ENCODE assay signal across 13 cellular contexts in genomic region chr11:62721994-62722393, GRCh38. TPM values are rescaled to one million over a fixed set of nuclear protein-coding genes. Genes with fewer than 3 reads are reported as not detected.
DNase-seq lines count a peak whose midpoint lies in the region; ATAC-seq lines count a peak whose summit lies in the region.
"Had no signal": no experiment of that assay in that cellular context is flagged by ENCODE, and none has a peak within 500 bp of the region (broad histone marks: within the 10 kb centered on the region; RNA-seq: fewer than 3 reads in every experiment).

No MANE protein-coding gene starts in this region.

- no peak for DNase-seq in activated naive CD4-positive, alpha-beta T cell treated with anti-CD3 and anti-CD28 coated beads, Interleukin-2, amount 50 U/mL, for 72 hours (ENCODE audit: low spot score in 2 of 2)
- no peak for DNase-seq in activated naive CD4-positive, alpha-beta T cell treated with anti-CD3 and anti-CD28 coated beads for 36 hours
- DNase-seq in RPMI7951 (ENCODE audit: low read depth) = peak; percentile 21
- DNase-seq in fibroblast of gingiva (ENCODE audit: low read depth) = peak; percentile 21
- no peak for DNase-seq in stimulated activated effector memory CD8-positive, alpha-beta T cell treated with anti-CD3 and anti-CD28 coated beads, Interleukin-12 subunit alpha, Interleukin-12 subunit beta, amount 100 ng/mL, for 72 hours (ENCODE audit: low spot score in 2 of 2)
- no peak for DNase-seq in NCI-H1105 (lab: John Stamatoyannopoulos, UW)
- DNase-seq in NCI-H1694 treated with DMSO at 0.1 percent for 48 hours (lab: John Stamatoyannopoulos, UW) = no peak
- DNase-seq in NCI-H1105 treated with DMSO at 0.1 percent for 48 hours (lab: John Stamatoyannopoulos, UW) = no peak
- DNase-seq: activated CD8-positive, alpha-beta memory T cell treated with anti-CD3 and anti-CD28 coated beads for 24 hours; NCI-H2081; occipital lobe; Right ventricle myocardium superior had no signal

- CTCF ChIA-PET in activated naive CD4-positive, alpha-beta T cell treated with anti-CD3 and anti-CD28 coated beads for 36 hours (lab: Charles Lee) = no interaction called here

- H3K27me3 Mint-ChIP-seq in activated naive CD4-positive, alpha-beta T cell treated with anti-CD3 and anti-CD28 coated beads for 36 hours (ENCODE audit: low read depth) = no peaks in the 10 kb centered on the region
- H3K27me3 Mint-ChIP-seq: B cell had no signal

- no peaks in the 10 kb centered on the region for H3K9me3 Mint-ChIP-seq in activated naive CD4-positive, alpha-beta T cell treated with anti-CD3 and anti-CD28 coated beads, Interleukin-2, amount 50 U/mL, for 72 hours
- no peaks in the 10 kb centered on the region for H3K9me3 Mint-ChIP-seq in activated naive CD4-positive, alpha-beta T cell treated with anti-CD3 and anti-CD28 coated beads for 36 hours
- no peaks in the 10 kb centered on the region for H3K9me3 Mint-ChIP-seq in stimulated activated effector memory CD8-positive, alpha-beta T cell treated with anti-CD3 and anti-CD28 coated beads, Interleukin-12 subunit alpha, Interleukin-12 subunit beta, amount 100 ng/mL, for 72 hours

- peaks cover 49% of the 10 kb centered on the region for H3K4me1 Mint-ChIP-seq in activated naive CD4-positive, alpha-beta T cell treated with anti-CD3 and anti-CD28 coated beads for 36 hours (ENCODE audit: low read depth)
- H3K4me1 Mint-ChIP-seq in stimulated activated effector memory CD8-positive, alpha-beta T cell treated with anti-CD3 and anti-CD28 coated beads, Interleukin-12 subunit alpha, Interleukin-12 subunit beta, amount 100 ng/mL, for 72 hours = peaks cover 45% of the 10 kb centered on the region

- peak overlapping the region; percentile 35 to 74 for H3K27ac Mint-ChIP-seq in activated naive CD4-positive, alpha-beta T cell treated with anti-CD3 and anti-CD28 coated beads, Interleukin-2, amount 50 U/mL, for 72 hours
- no peak overlapping the region for H3K27ac Mint-ChIP-seq in activated naive CD4-positive, alpha-beta T cell treated with anti-CD3 and anti-CD28 coated beads for 36 hours
- peak overlapping the region; percentile 29 for H3K27ac Mint-ChIP-seq in stimulated activated effector memory CD8-positive, alpha-beta T cell treated with anti-CD3 and anti-CD28 coated beads, Interleukin-12 subunit alpha, Interleukin-12 subunit beta, amount 100 ng/mL, for 72 hours
- H3K27ac Mint-ChIP-seq: B cell had no signal

- ATAC-seq in activated naive CD4-positive, alpha-beta T cell treated with anti-CD3 and anti-CD28 coated beads, Interleukin-2, amount 50 U/mL, for 72 hours = no peak
- ATAC-seq in stimulated activated effector memory CD8-positive, alpha-beta T cell treated with anti-CD3 and anti-CD28 coated beads, Interleukin-12 subunit alpha, Interleukin-12 subunit beta, amount 100 ng/mL, for 72 hours = no peak

- H3K36me3 Mint-ChIP-seq in activated naive CD4-positive, alpha-beta T cell treated with anti-CD3 and anti-CD28 coated beads, Interleukin-2, amount 50 U/mL, for 72 hours = peaks cover 68 to 85% of the 10 kb centered on the region in 2 donors
- H3K36me3 Mint-ChIP-seq in activated naive CD4-positive, alpha-beta T cell treated with anti-CD3 and anti-CD28 coated beads for 36 hours (ENCODE audit: low read depth) = peaks cover 78% of the 10 kb centered on the region
- peaks cover 100% of the 10 kb centered on the region for H3K36me3 Mint-ChIP-seq in stimulated activated effector memory CD8-positive, alpha-beta T cell treated with anti-CD3 and anti-CD28 coated beads, Interleukin-12 subunit alpha, Interleukin-12 subunit beta, amount 100 ng/mL, for 72 hours

- H3K4me3 Mint-ChIP-seq in activated naive CD4-positive, alpha-beta T cell treated with anti-CD3 and anti-CD28 coated beads for 36 hours = no peak overlapping the region
- no peak overlapping the region for H3K4me3 Mint-ChIP-seq in stimulated activated effector memory CD8-positive, alpha-beta T cell treated with anti-CD3 and anti-CD28 coated beads, Interleukin-12 subunit alpha, Interleukin-12 subunit beta, amount 100 ng/mL, for 72 hours
- H3K4me3 Mint-ChIP-seq: B cell had no signal

- intact Hi-C loops in activated naive CD4-positive, alpha-beta T cell treated with anti-CD3 and anti-CD28 coated beads for 36 hours (cut with micrococcal nuclease) = no loop called here

RNA-seq across cellular contexts. Expression of gene HNRNPUL2, which starts 5.3 kb away (rescaled TPM):
- 10 to 100 TPM; 54.4 to 63.2 TPM for total RNA-seq in activated naive CD4-positive, alpha-beta T cell treated with anti-CD3 and anti-CD28 coated beads, Interleukin-2, amount 50 U/mL, for 72 hours
- 10 to 100 TPM; 58.6 to 61.5 TPM for total RNA-seq in activated naive CD4-positive, alpha-beta T cell treated with anti-CD3 and anti-CD28 coated beads for 36 hours
- total RNA-seq in RPMI7951 (2014; rRNA removed; shearing (Covaris generic)) = 10.2 and 11.8 TPM in 2 replicates

RNA-seq across cellular contexts. Expression of gene TTC9C, which starts 6.3 kb away (rescaled TPM):
- total RNA-seq in activated naive CD4-positive, alpha-beta T cell treated with anti-CD3 and anti-CD28 coated beads, Interleukin-2, amount 50 U/mL, for 72 hours = 10 to 100 TPM; 55.6 to 68.9 TPM
- 10 to 100 TPM; 46.6 to 49.5 TPM for total RNA-seq in activated naive CD4-positive, alpha-beta T cell treated with anti-CD3 and anti-CD28 coated beads for 36 hours
- 56.6 and 68.4 TPM in 2 replicates for total RNA-seq in RPMI7951 (2014; rRNA removed; shearing (Covaris generic))

RNA-seq across cellular contexts. Expression of gene GNG3, which starts 14.5 kb away (rescaled TPM):
- total RNA-seq in activated naive CD4-positive, alpha-beta T cell treated with anti-CD3 and anti-CD28 coated beads, Interleukin-2, amount 50 U/mL, for 72 hours = not detected
- not detected for total RNA-seq in activated naive CD4-positive, alpha-beta T cell treated with anti-CD3 and anti-CD28 coated beads for 36 hours
- total RNA-seq in RPMI7951 (2014; rRNA removed; shearing (Covaris generic)) = not detected in 2 replicates
- total RNA-seq: Right ventricle myocardium superior had no signal

RNA-seq across cellular contexts. Expression of gene BSCL2, which starts 14.8 kb away (rescaled TPM):
- 10 to 100 TPM; 28.8 to 42.6 TPM for total RNA-seq in activated naive CD4-positive, alpha-beta T cell treated with anti-CD3 and anti-CD28 coated beads, Interleukin-2, amount 50 U/mL, for 72 hours
- 10 to 100 TPM; 13.8 to 17.3 TPM for total RNA-seq in activated naive CD4-positive, alpha-beta T cell treated with anti-CD3 and anti-CD28 coated beads for 36 hours
- total RNA-seq in RPMI7951 (2014; rRNA removed; shearing (Covaris generic)) = 65.0 and 71.0 TPM in 2 replicates

RNA-seq across cellular contexts. Expression of gene ZBTB3, which starts 32.0 kb away (rescaled TPM):
- total RNA-seq in activated naive CD4-positive, alpha-beta T cell treated with anti-CD3 and anti-CD28 coated beads, Interleukin-2, amount 50 U/mL, for 72 hours = 10 to 100 TPM in 1 of 2 donors, 1 to 10 TPM in 1; 7.8 to 23.9 TPM
- total RNA-seq in activated naive CD4-positive, alpha-beta T cell treated with anti-CD3 and anti-CD28 coated beads for 36 hours = 10 to 100 TPM; 12.1 to 13.5 TPM
- 10.1 and 11.4 TPM in 2 replicates for total RNA-seq in RPMI7951 (2014; rRNA removed; shearing (Covaris generic))

Comparison
In these comparisons a context has a peak if more than half of its experiments do, and no peak if none do; other contexts are left out.
1. DNase-seq: peak in RPMI7951 (single experiment) and fibroblast of gingiva (single experiment); none in activated naive CD4-positive, alpha-beta T cell treated with anti-CD3 and anti-CD28 coated beads, Interleukin-2, amount 50 U/mL, for 72 hours (0 of 2), activated naive CD4-positive, alpha-beta T cell treated with anti-CD3 and anti-CD28 coated beads for 36 hours (single experiment), stimulated activated effector memory CD8-positive, alpha-beta T cell treated with anti-CD3 and anti-CD28 coated beads, Interleukin-12 subunit alpha, Interleukin-12 subunit beta, amount 100 ng/mL, for 72 hours (0 of 2), NCI-H1105 (single experiment), NCI-H1694 treated with DMSO at 0.1 percent for 48 hours (single experiment) and NCI-H1105 treated with DMSO at 0.1 percent for 48 hours (single experiment).